ENCODE assay signal across 8 cellular contexts in genomic region chr11:121236115-121237001, GRCh38. TPM values are rescaled to one million over a fixed set of nuclear protein-coding genes. Genes with fewer than 3 reads are reported as not detected.
DNase-seq lines count a peak whose midpoint lies in the region; ATAC-seq and TF ChIP-seq lines count a peak whose summit lies in the region.

No MANE protein-coding gene starts in this region.

- no peak overlapping the region for H3K4me3 ChIP-seq in psoas muscle

- no peak for TF ChIP-seq CTCF in psoas muscle (IDR thresholded peaks at IDR 0.05)

- no peaks in the 10 kb centered on the region for H3K4me1 ChIP-seq in psoas muscle

- DNase-seq in EH (ENCODE audit: low read depth) = peak; percentile 50
- DNase-seq in ecto neural progenitor cell (ENCODE audit: low spot score) = peak; percentile 58
- DNase-seq in psoas muscle = no peak
- no peak for DNase-seq in amniotic stem cell (lab: John Stamatoyannopoulos, UW)
- DNase-seq in HCEC 1CT = no peak
- DNase-seq in activated effector memory CD4-positive, alpha-beta T cell treated with anti-CD3 and anti-CD28 coated beads, Interleukin-2, amount 50 U/mL, for 16 hours = no peak

- intact Hi-C loops in psoas muscle (cut with DNase I) = no loop called here

- no peaks in the 10 kb centered on the region for H3K36me3 ChIP-seq in psoas muscle (ENCODE audit: insufficient read depth in 1 of 2, low read depth in 1 of 2)

- H3K27me3 ChIP-seq in psoas muscle (ENCODE audit: insufficient read depth in 3 of 3, low read length in 2 of 3) = peaks cover 0 to 34% (median 0%) of the 10 kb centered on the region in 3 donors

- no peak overlapping the region for H3K27ac ChIP-seq in psoas muscle

- WGBS in psoas muscle, 3 donors = 39 to 50% (median 46%) methylated on average over 15 of the region's 15 CpGs

- no peaks in the 10 kb centered on the region for H3K9me3 ChIP-seq in psoas muscle

- ATAC-seq in GM21381 (IDR thresholded peaks at IDR 0.05; ENCODE audit: unreplicated experiment) (peak; percentile 70), HG03520 (IDR thresholded peaks at IDR 0.05; ENCODE audit: unreplicated experiment) (peak; percentile 78), psoas muscle (no peak)

RNA-seq across cellular contexts. Expression of gene SC5D, which starts 56.2 kb away (rescaled TPM):
- 10 to 100 TPM in 1 of 4 donors, 1 to 10 TPM in 3; 7.1 to 12.5 (median 7.5) TPM for total RNA-seq in psoas muscle
- 10 to 100 TPM in 1 of 3 donors, 1 to 10 TPM in 2; 4.7 to 12.4 (median 5.0) TPM for polyA plus RNA-seq in psoas muscle

Comparison
In these comparisons a context has a peak if more than half of its experiments do, and no peak if none do; other contexts are left out.
1. DNase-seq: peak in EH (single experiment) and ecto neural progenitor cell (single experiment); none in psoas muscle (0 of 2), amniotic stem cell (single experiment), HCEC 1CT (single experiment) and activated effector memory CD4-positive, alpha-beta T cell treated with anti-CD3 and anti-CD28 coated beads, Interleukin-2, amount 50 U/mL, for 16 hours (single experiment).
2. ATAC-seq: peak in GM21381 (single experiment) and HG03520 (single experiment); none in psoas muscle (0 of 4).